ENCODE assay signal across 19 cellular contexts in genomic region chr16:22264786-22265185, GRCh38. TPM values are rescaled to one million over a fixed set of nuclear protein-coding genes. Genes with fewer than 3 reads are reported as not detected.
DNase-seq lines count a peak whose midpoint lies in the region; ATAC-seq and TF ChIP-seq lines count a peak whose summit lies in the region.
"Had no signal": no experiment of that assay in that cellular context is flagged by ENCODE, and none has a peak within 500 bp of the region (broad histone marks: within the 10 kb centered on the region; RNA-seq: fewer than 3 reads in every experiment).

No MANE protein-coding gene starts in this region.

- H3K36me3 ChIP-seq in adipocyte (ENCODE audit: control insufficient read depth, insufficient read depth, low read length, severe bottlenecking) (peaks cover 79% of the 10 kb centered on the region), tibial nerve (peaks cover 0 to 100% (median 23%) of the 10 kb centered on the region in 3 donors)

- POLR2A ChIA-PET in naive thymus-derived CD8-positive, alpha-beta T cell (lab: Charles Lee): interaction anchor here (1.0 kb wide), 1 partner anchor 268 kb away, joined by 10 read pairs; no protein-coding TSS in a partner anchor

- no peak overlapping the region for H3K27ac ChIP-seq in tibial nerve
- H3K27ac ChIP-seq: 22Rv1, BLaER1, spleen had no signal

- peaks cover 27% of the 10 kb centered on the region for H3K36me3 Mint-ChIP-seq in T-helper 1 cell treated with Interleukin-12 subunit alpha and Interleukin-12 subunit beta and Interleukin-4 antibody, amounts not matched to agents 30 μg/mL and 1 μg/mL, for 36 hours (ENCODE audit: low read depth)
- H3K36me3 Mint-ChIP-seq in HFFc6 (ENCODE audit: low read depth): peaks cover 17% of the 10 kb centered on the region
- H3K36me3 Mint-ChIP-seq in naive thymus-derived CD8-positive, alpha-beta T cell: peaks cover 0 to 54% (median 22%) of the 10 kb centered on the region in 3 donors

- H3K27me3 Mint-ChIP-seq in T-helper 1 cell treated with Interleukin-12 subunit alpha and Interleukin-12 subunit beta and Interleukin-4 antibody, amounts not matched to agents 30 μg/mL and 1 μg/mL, for 36 hours (ENCODE audit: low read depth): no peaks in the 10 kb centered on the region
- H3K27me3 Mint-ChIP-seq in HFFc6 (ENCODE audit: insufficient read depth): no peaks in the 10 kb centered on the region; the same call in none of the 2 replicates
- H3K27me3 Mint-ChIP-seq in naive thymus-derived CD8-positive, alpha-beta T cell: no peaks in the 10 kb centered on the region
- H3K27me3 Mint-ChIP-seq: activated B cell treated with CpG ODN at 0.5 μM for 24 hours; activated naive CD4-positive, alpha-beta T cell treated with anti-CD3 and anti-CD28 coated beads, Interleukin-2, amount 50 U/mL, for 24 hours had no signal

- ATAC-seq in naive thymus-derived CD8-positive, alpha-beta T cell: peak; percentile 44 to 56
- ATAC-seq in GM21367 (IDR thresholded peaks at IDR 0.05; ENCODE audit: unreplicated experiment) (no peak), HG03469 (IDR thresholded peaks at IDR 0.05; ENCODE audit: unreplicated experiment) (no peak)
- ATAC-seq: natural killer cell, Panc1 had no signal

- H3K27me3 ChIP-seq in adipocyte (replicated peaks; ENCODE audit: control insufficient read depth, insufficient read depth, low read length): no peaks in the 10 kb centered on the region
- H3K27me3 ChIP-seq in tibial nerve: no peaks in the 10 kb centered on the region
- H3K27me3 ChIP-seq: BLaER1, spleen had no signal

- no peak for TF ChIP-seq CTCF in HFFc6 (IDR thresholded peaks at IDR 0.05)
- TF ChIP-seq CTCF in tibial nerve (IDR thresholded peaks at IDR 0.05): no peak

- peak overlapping the region; percentile 32 for H3K27ac Mint-ChIP-seq in T-helper 1 cell treated with Interleukin-12 subunit alpha and Interleukin-12 subunit beta and Interleukin-4 antibody, amounts not matched to agents 30 μg/mL and 1 μg/mL, for 36 hours
- H3K27ac Mint-ChIP-seq in HFFc6: peak overlapping the region; percentile 13; the same call in 1 of the 2 replicates
- H3K27ac Mint-ChIP-seq in naive thymus-derived CD8-positive, alpha-beta T cell: peak overlapping the region in 6 of 10 donors; percentile 9 to 78 (median 58)
- H3K27ac Mint-ChIP-seq: activated B cell treated with CpG ODN at 0.5 μM for 24 hours; activated naive CD4-positive, alpha-beta T cell treated with anti-CD3 and anti-CD28 coated beads, Interleukin-2, amount 50 U/mL, for 24 hours had no signal

- H3K4me1 Mint-ChIP-seq in T-helper 1 cell treated with Interleukin-12 subunit alpha and Interleukin-12 subunit beta and Interleukin-4 antibody, amounts not matched to agents 30 μg/mL and 1 μg/mL, for 36 hours (ENCODE audit: low read depth): peaks cover 22% of the 10 kb centered on the region
- H3K4me1 Mint-ChIP-seq in HFFc6 (ENCODE audit: low read depth): peaks cover 26% of the 10 kb centered on the region
- H3K4me1 Mint-ChIP-seq in naive thymus-derived CD8-positive, alpha-beta T cell: peaks cover 7 to 23% (median 18%) of the 10 kb centered on the region in 4 donors
- H3K4me1 Mint-ChIP-seq: activated B cell treated with CpG ODN at 0.5 μM for 24 hours had no signal

- H3K4me3 Mint-ChIP-seq in T-helper 1 cell treated with Interleukin-12 subunit alpha and Interleukin-12 subunit beta and Interleukin-4 antibody, amounts not matched to agents 30 μg/mL and 1 μg/mL, for 36 hours: no peak overlapping the region
- H3K4me3 Mint-ChIP-seq in HFFc6: no peak overlapping the region
- H3K4me3 Mint-ChIP-seq in naive thymus-derived CD8-positive, alpha-beta T cell: peak overlapping the region in 4 of 10 donors; percentile 5 to 74 (median 38)
- H3K4me3 Mint-ChIP-seq: activated B cell treated with CpG ODN at 0.5 μM for 24 hours; activated naive CD4-positive, alpha-beta T cell treated with anti-CD3 and anti-CD28 coated beads, Interleukin-2, amount 50 U/mL, for 24 hours; natural killer cell had no signal

- 79 to 92% methylated on average over 7 of the region's 7 CpGs for WGBS in tibial nerve, 2 donors

- H3K4me3 ChIP-seq in adipocyte (ENCODE audit: low read length): no peak overlapping the region
- H3K4me3 ChIP-seq in tibial nerve: no peak overlapping the region
- H3K4me3 ChIP-seq: BLaER1, spleen had no signal

- no peak for TF ChIP-seq EP300 in tibial nerve (IDR thresholded peaks at IDR 0.05)

- no peak overlapping the region for H3K9ac ChIP-seq in adipocyte (ENCODE audit: low read length)
- H3K9ac ChIP-seq: BLaER1 had no signal

- no peak for DNase-seq in T-helper 1 cell
- DNase-seq in HFFc6: peak; percentile 69
- DNase-seq in adipocyte (ENCODE audit: low read depth): peak; percentile 23
- peak in 2 of 10 donors; percentile 24 to 32 for DNase-seq in naive thymus-derived CD8-positive, alpha-beta T cell
- DNase-seq in tibial nerve (ENCODE audit: low spot score in 2 of 2): no peak
- DNase-seq: activated B cell treated with CpG ODN at 0.5 μM for 24 hours; activated CD8-positive, alpha-beta memory T cell treated with anti-CD3 and anti-CD28 coated beads, Interleukin-2, amount 50 U/mL, for 4 hours; DMS53; head of caudate nucleus; mammary epithelial cell; natural killer cell; spleen had no signal

- no peak for TF ChIP-seq POLR2A in tibial nerve (IDR thresholded peaks at IDR 0.05)

- H3K4me1 ChIP-seq in adipocyte (ENCODE audit: control insufficient read depth, insufficient read depth, low read length) (no peaks in the 10 kb centered on the region), tibial nerve (no peaks in the 10 kb centered on the region)
- H3K4me1 ChIP-seq: BLaER1, spleen had no signal

- no peaks in the 10 kb centered on the region for H3K9me3 Mint-ChIP-seq in T-helper 1 cell treated with Interleukin-12 subunit alpha and Interleukin-12 subunit beta and Interleukin-4 antibody, amounts not matched to agents 30 μg/mL and 1 μg/mL, for 36 hours
- H3K9me3 Mint-ChIP-seq in HFFc6: no peaks in the 10 kb centered on the region
- H3K9me3 Mint-ChIP-seq in naive thymus-derived CD8-positive, alpha-beta T cell: no peaks in the 10 kb centered on the region
- H3K9me3 Mint-ChIP-seq: activated B cell treated with CpG ODN at 0.5 μM for 24 hours; activated naive CD4-positive, alpha-beta T cell treated with anti-CD3 and anti-CD28 coated beads, Interleukin-2, amount 50 U/mL, for 24 hours; natural killer cell had no signal

- no peaks in the 10 kb centered on the region for H3K9me3 ChIP-seq in adipocyte (ENCODE audit: control insufficient read depth, low read length)
- no peaks in the 10 kb centered on the region for H3K9me3 ChIP-seq in tibial nerve
- H3K9me3 ChIP-seq: spleen had no signal

RNA-seq across cellular contexts. Expression of gene POLR3E, which starts 32.4 kb away (rescaled TPM):
- 10 to 100 TPM; 31.6 to 36.3 (median 32.6) TPM for total RNA-seq in HFFc6 (2021; fragmentation: NEBNext Ultra II Directional; extraction: Animal tissue kit (Norgen Biotek cat#: 25700))
- 100 to 1,000 TPM; 107 to 110 TPM for total RNA-seq in naive thymus-derived CD8-positive, alpha-beta T cell
- polyA plus RNA-seq in naive thymus-derived CD8-positive, alpha-beta T cell: 10 to 100 TPM; 11.1 to 13.9 (median 11.5) TPM
- 100 to 1,000 TPM in 1 of 4 donors, 10 to 100 TPM in 3; 48.1 to 102 (median 67.0) TPM for total RNA-seq in tibial nerve

RNA-seq across cellular contexts. Expression of gene EEF2K, which starts 58.7 kb away (rescaled TPM):
- 10 to 100 TPM; 21.5 to 26.6 (median 23.5) TPM for total RNA-seq in HFFc6 (2021; fragmentation: NEBNext Ultra II Directional; extraction: Animal tissue kit (Norgen Biotek cat#: 25700))
- total RNA-seq in naive thymus-derived CD8-positive, alpha-beta T cell: 10 to 100 TPM; 24.3 to 25.3 TPM
- 1 to 10 TPM; 2.0 to 3.2 (median 3.1) TPM for polyA plus RNA-seq in naive thymus-derived CD8-positive, alpha-beta T cell
- 10 to 100 TPM; 42.8 to 90.8 (median 50.3) TPM for total RNA-seq in tibial nerve

Comparison
In these comparisons a context has a peak if more than half of its experiments do, and no peak if none do; other contexts are left out.
1. DNase-seq: peak in HFFc6 (single experiment) and adipocyte (single experiment); none in T-helper 1 cell (0 of 5) and tibial nerve (0 of 2).
2. ATAC-seq: peak in naive thymus-derived CD8-positive, alpha-beta T cell (2 of 2); none in GM21367 (single experiment) and HG03469 (single experiment).
3. Peak in every context shown above with its lines, with median percentiles within 50 percentile points of each other: H3K27ac Mint-ChIP-seq.